In genomic region chr1:66217021-66217420, GRCh38 we compare ENCODE assay signal across 16 cellular contexts.
DNase-seq lines count a peak whose midpoint lies in the region; ATAC-seq and TF ChIP-seq lines count a peak whose summit lies in the region.
"Had no signal": no experiment of that assay in that cellular context is flagged by ENCODE, and none has a peak within 500 bp of the region (broad histone marks: within the 10 kb centered on the region; RNA-seq: fewer than 3 reads in every experiment).

No MANE protein-coding gene starts in this region.

- DNase-seq in GM04503 (ENCODE audit: low read depth) (peak; percentile 88), NCI-H524 treated with DMSO at 0.1 percent for 48 hours (lab: John Stamatoyannopoulos, UW) (peak; percentile 59), foreskin fibroblast (peak; percentile 57 to 73), occipital lobe (lab: John Stamatoyannopoulos, UW) (no peak), hippocampal formation (lab: John Stamatoyannopoulos, UW) (no peak), right lobe of liver (no peak)
- DNase-seq: activated CD4-positive, CD25-positive, alpha-beta regulatory T cell; activated CD8-positive, alpha-beta memory T cell treated with anti-CD3 and anti-CD28 coated beads, Interleukin-2, amount 50 U/mL, for 48 hours; erythroblast; mucosa of descending colon; NCI-H2171 treated with DMSO at 0.1 percent for 48 hours; upper lobe of left lung had no signal

- intact Hi-C loops in right lobe of liver (cut with DNase I), result no loop called here

- H3K4me3 ChIP-seq in ACC112 (ENCODE audit: low read depth, low read length), result no peak overlapping the region
- no peak overlapping the region for H3K4me3 ChIP-seq in foreskin fibroblast (ENCODE audit: low read depth in 1 of 2, low read length in 2 of 2)
- no peak overlapping the region for H3K4me3 ChIP-seq in right lobe of liver
- H3K4me3 ChIP-seq: mucosa of descending colon, upper lobe of left lung had no signal

- H2AFZ ChIP-seq in ACC112 (ENCODE audit: low read length, unreplicated experiment), result no peak overlapping the region
- H2AFZ ChIP-seq: parathyroid adenoma had no signal

- H3K4me1 ChIP-seq in ACC112 (ENCODE audit: control insufficient read depth, insufficient read depth, low read length, unreplicated experiment) (peaks cover 5% of the 10 kb centered on the region), right lobe of liver (no peaks in the 10 kb centered on the region)
- H3K4me1 ChIP-seq: parathyroid adenoma, upper lobe of left lung had no signal

- no peak for ATAC-seq in HG02852 (IDR thresholded peaks at IDR 0.05; ENCODE audit: unreplicated experiment)
- no peak for ATAC-seq in right lobe of liver
- ATAC-seq: mucosa of descending colon had no signal

- H3K9me3 ChIP-seq in right lobe of liver, result no peaks in the 10 kb centered on the region
- H3K9me3 ChIP-seq: mucosa of descending colon, upper lobe of left lung had no signal

- WGBS in right lobe of liver (ENCODE audit: insufficient coverage, low coverage, low lambda C conversion rate, missing lambda C conversion rate), result 80% methylated on average over 1 of the region's 1 CpG

- H3K27me3 ChIP-seq in ACC112 (ENCODE audit: insufficient read depth, low read length) (no peaks in the 10 kb centered on the region), right lobe of liver (no peaks in the 10 kb centered on the region)
- H3K27me3 ChIP-seq: upper lobe of left lung had no signal

- no peak for TF ChIP-seq POLR2A in right lobe of liver (IDR thresholded peaks at IDR 0.05)

- peak overlapping the region; percentile 31; the same call in 1 of the 2 replicates for H3K27ac ChIP-seq in ACC112 (ENCODE audit: low read depth, low read length)
- H3K27ac ChIP-seq in right lobe of liver, result no peak overlapping the region
- H3K27ac ChIP-seq: KMS-11, parathyroid adenoma, upper lobe of left lung had no signal

- H3K36me3 ChIP-seq in ACC112 (ENCODE audit: insufficient read depth, low read length), result no peaks in the 10 kb centered on the region
- no peaks in the 10 kb centered on the region for H3K36me3 ChIP-seq in right lobe of liver
- H3K36me3 ChIP-seq: upper lobe of left lung had no signal

- no peak for TF ChIP-seq CTCF in foreskin fibroblast (IDR thresholded peaks at IDR 0.05; ENCODE audit: low read depth, low read length)
- no peak for TF ChIP-seq CTCF in right lobe of liver (IDR thresholded peaks at IDR 0.05)

- H3K79me2 ChIP-seq in ACC112 (ENCODE audit: control insufficient read depth, insufficient read depth, low read length, unreplicated experiment), result no peaks in the 10 kb centered on the region
- H3K79me2 ChIP-seq: parathyroid adenoma had no signal

Comparison
In these comparisons a context has a peak if more than half of its experiments do, and no peak if none do; other contexts are left out.
1. DNase-seq: peak in GM04503 (single experiment), NCI-H524 treated with DMSO at 0.1 percent for 48 hours (single experiment) and foreskin fibroblast (2 of 2); none in occipital lobe (single experiment), hippocampal formation (0 of 2) and right lobe of liver (0 of 3).